Comparison of ENCODE assay signal across 21 cellular contexts in the genomic region with DNA sequence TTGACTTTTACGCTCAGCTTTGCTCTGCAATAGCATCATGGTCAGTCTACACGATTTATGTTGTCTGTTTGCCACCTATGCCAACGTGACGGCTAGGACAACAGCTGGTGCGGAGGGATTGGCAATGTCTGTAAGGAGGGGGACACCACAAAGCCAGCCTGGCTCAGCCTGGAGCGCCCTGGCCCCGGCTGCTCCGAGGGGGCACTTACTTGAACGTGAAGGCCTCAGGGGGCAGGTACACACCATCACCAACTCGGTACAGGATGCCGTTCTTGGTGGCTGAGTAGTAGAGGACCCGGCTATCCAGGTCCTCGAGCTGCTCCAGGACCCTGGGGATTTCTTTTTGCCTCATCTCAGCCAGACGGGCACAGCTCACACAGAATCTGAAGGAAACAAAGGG. TPM values are rescaled to one million over a fixed set of nuclear protein-coding genes. Genes with fewer than 3 reads are reported as not detected.
DNase-seq lines count a peak whose midpoint lies in the region; ATAC-seq and TF ChIP-seq lines count a peak whose summit lies in the region.
"Had no signal": no experiment of that assay in that cellular context is flagged by ENCODE, and none has a peak within 500 bp of the region (broad histone marks: within the 10 kb centered on the region; RNA-seq: fewer than 3 reads in every experiment).

No MANE protein-coding gene starts in this region.

- no peak for ATAC-seq in activated CD8-positive, alpha-beta memory T cell treated with anti-CD3 and anti-CD28 coated beads, Interleukin-2, amount 10 ng/mL, durations not matched to agents 7 days and 5 days
- no peak for ATAC-seq in T-helper 17 cell
- no peak for ATAC-seq in HG02588 (IDR thresholded peaks at IDR 0.05; ENCODE audit: unreplicated experiment)
- ATAC-seq: A549, GM23338 had no signal

- peaks cover 45% of the 10 kb centered on the region for H3K4me1 ChIP-seq in CD4-positive, alpha-beta memory T cell (ENCODE audit: insufficient read depth, low read length)
- H3K4me1 ChIP-seq: A549 had no signal

- H3K27ac ChIP-seq in CD4-positive, alpha-beta memory T cell (ENCODE audit: low read depth, low read length) = no peak overlapping the region
- H3K27ac ChIP-seq in brain microvascular endothelial cell = no peak overlapping the region
- H3K27ac ChIP-seq: A549 had no signal

- CTCF ChIA-PET in activated CD8-positive, alpha-beta memory T cell treated with anti-CD3 and anti-CD28 coated beads, Interleukin-2, amount 10 ng/mL, durations not matched to agents 7 days and 5 days (lab: Charles Lee) = no interaction called here
- CTCF ChIA-PET in CD4-positive, alpha-beta memory T cell (lab: Charles Lee; ENCODE audit: partially characterized antibody) = no interaction called here

- no peaks in the 10 kb centered on the region for H3K27me3 ChIP-seq in CD4-positive, alpha-beta memory T cell (ENCODE audit: insufficient read depth, low read length)
- no peaks in the 10 kb centered on the region for H3K27me3 ChIP-seq in brain microvascular endothelial cell (replicated peaks)

- H3K27ac Mint-ChIP-seq in activated CD8-positive, alpha-beta memory T cell treated with anti-CD3 and anti-CD28 coated beads, Interleukin-2, amount 10 ng/mL, durations not matched to agents 7 days and 5 days = peak overlapping the region; percentile 15
- H3K27ac Mint-ChIP-seq in CD4-positive, alpha-beta memory T cell = peak overlapping the region; percentile 11 to 99 (median 70)
- H3K27ac Mint-ChIP-seq in T-helper 17 cell = peak overlapping the region; percentile 92
- no peak overlapping the region for H3K27ac Mint-ChIP-seq in endothelial cell (ENCODE audit: unreplicated experiment)
- H3K27ac Mint-ChIP-seq: GM23338 had no signal

- no peak overlapping the region for H3K4me3 ChIP-seq in CD4-positive, alpha-beta memory T cell (ENCODE audit: low read length in 2 of 2)
- no peak overlapping the region for H3K4me3 ChIP-seq in brain microvascular endothelial cell (ENCODE audit: low read depth, low read length)
- H3K4me3 ChIP-seq: A549, GM23338 had no signal

- in situ Hi-C loops in brain microvascular endothelial cell (cut with HindIII; ENCODE audit: low pct_ligation_motif_present, low sequenced_read_pairs) = no loop called here

- no peaks in the 10 kb centered on the region for H3K9me3 ChIP-seq in CD4-positive, alpha-beta memory T cell (ENCODE audit: control insufficient read depth in 1 of 2, low read length in 2 of 2)
- H3K9me3 ChIP-seq in T-helper 17 cell (ENCODE audit: control insufficient read depth, low read length, poor library complexity, severe bottlenecking) = no peaks in the 10 kb centered on the region
- H3K9me3 ChIP-seq: A549 had no signal

- H3K36me3 ChIP-seq in CD4-positive, alpha-beta memory T cell (ENCODE audit: insufficient read depth, low read length) = peaks cover 53% of the 10 kb centered on the region
- peaks cover 82% of the 10 kb centered on the region for H3K36me3 ChIP-seq in brain microvascular endothelial cell (replicated peaks)

- no peak for TF ChIP-seq CTCF in endothelial cell (IDR thresholded peaks at IDR 0.05; ENCODE audit: unreplicated experiment)
- TF ChIP-seq CTCF in brain microvascular endothelial cell (IDR thresholded peaks at IDR 0.05; ENCODE audit: low read depth, low read length, missing control alignments) = no peak

- H3K36me3 Mint-ChIP-seq in activated CD8-positive, alpha-beta memory T cell treated with anti-CD3 and anti-CD28 coated beads, Interleukin-2, amount 10 ng/mL, durations not matched to agents 7 days and 5 days = peaks cover 67% of the 10 kb centered on the region
- peaks cover 52 to 70% of the 10 kb centered on the region in 2 donors for H3K36me3 Mint-ChIP-seq in CD4-positive, alpha-beta memory T cell
- peaks cover 6% of the 10 kb centered on the region for H3K36me3 Mint-ChIP-seq in T-helper 17 cell (ENCODE audit: low read depth)
- peaks cover 45% of the 10 kb centered on the region for H3K36me3 Mint-ChIP-seq in endothelial cell (ENCODE audit: low read depth, unreplicated experiment)

- POLR2A ChIA-PET in CD4-positive, alpha-beta memory T cell (lab: Charles Lee; ENCODE audit: partially characterized antibody) = interaction anchor here (1.3 to 1.5 kb wide), 2 partner anchors 9 to 27 kb away, joined by 3 to 5 read pairs; a partner anchor contains a TSS

- H3K4me3 Mint-ChIP-seq in activated CD8-positive, alpha-beta memory T cell treated with anti-CD3 and anti-CD28 coated beads, Interleukin-2, amount 10 ng/mL, durations not matched to agents 7 days and 5 days = no peak overlapping the region
- no peak overlapping the region for H3K4me3 Mint-ChIP-seq in CD4-positive, alpha-beta memory T cell
- H3K4me3 Mint-ChIP-seq in T-helper 17 cell (no peak overlapping the region), endothelial cell (ENCODE audit: unreplicated experiment) (peak overlapping the region; percentile 3)
- H3K4me3 Mint-ChIP-seq: GM23338 had no signal

- no peaks in the 10 kb centered on the region for H3K9me3 Mint-ChIP-seq in activated CD8-positive, alpha-beta memory T cell treated with anti-CD3 and anti-CD28 coated beads, Interleukin-2, amount 10 ng/mL, durations not matched to agents 7 days and 5 days (ENCODE audit: low read depth)
- peaks cover 0 to 2% (median 0%) of the 10 kb centered on the region in 8 donors for H3K9me3 Mint-ChIP-seq in CD4-positive, alpha-beta memory T cell
- no peaks in the 10 kb centered on the region for H3K9me3 Mint-ChIP-seq in endothelial cell (ENCODE audit: unreplicated experiment)
- H3K9me3 Mint-ChIP-seq: GM23338 had no signal

- no peak for DNase-seq in activated CD8-positive, alpha-beta memory T cell treated with anti-CD3 and anti-CD28 coated beads, Interleukin-2, amount 10 ng/mL, durations not matched to agents 7 days and 5 days
- DNase-seq in activated CD8-positive, alpha-beta memory T cell treated with anti-CD3 and anti-CD28 coated beads, Interleukin-2, amount 50 U/mL, for 4 hours = no peak
- no peak for DNase-seq in CD4-positive, alpha-beta memory T cell
- DNase-seq in T-helper 17 cell = no peak
- no peak for DNase-seq in endothelial cell (ENCODE audit: low spot score)
- DNase-seq in SHP77 treated with DMSO at 0.1 percent for 48 hours (lab: John Stamatoyannopoulos, UW) = no peak
- no peak for DNase-seq in brain microvascular endothelial cell
- DNase-seq: C1 segment of cervical spinal cord; DMS 273 treated with DMSO at 0.1 percent for 48 hours; GDM1; KBM-7; NCI-H1417 treated with DMSO at 0.1 percent for 48 hours; NCI-H2029; NCI-H2171; NCI-H446; NK-92 treated with Interleukin-12 subunit alpha and Interleukin-12 subunit beta, amount 100 ng/mL, for 24 hours; SIG-M5 had no signal

- H3K4me1 Mint-ChIP-seq in activated CD8-positive, alpha-beta memory T cell treated with anti-CD3 and anti-CD28 coated beads, Interleukin-2, amount 10 ng/mL, durations not matched to agents 7 days and 5 days = peaks cover 29% of the 10 kb centered on the region
- H3K4me1 Mint-ChIP-seq in CD4-positive, alpha-beta memory T cell = peaks cover 18 to 45% (median 37%) of the 10 kb centered on the region in 4 donors
- peaks cover 24% of the 10 kb centered on the region for H3K4me1 Mint-ChIP-seq in T-helper 17 cell
- peaks cover 3% of the 10 kb centered on the region for H3K4me1 Mint-ChIP-seq in endothelial cell (ENCODE audit: unreplicated experiment)
- H3K4me1 Mint-ChIP-seq: GM23338 had no signal

- no peaks in the 10 kb centered on the region for H3K27me3 Mint-ChIP-seq in activated CD8-positive, alpha-beta memory T cell treated with anti-CD3 and anti-CD28 coated beads, Interleukin-2, amount 10 ng/mL, durations not matched to agents 7 days and 5 days
- no peaks in the 10 kb centered on the region for H3K27me3 Mint-ChIP-seq in CD4-positive, alpha-beta memory T cell
- no peaks in the 10 kb centered on the region for H3K27me3 Mint-ChIP-seq in T-helper 17 cell
- H3K27me3 Mint-ChIP-seq in endothelial cell (ENCODE audit: unreplicated experiment) = no peaks in the 10 kb centered on the region

- intact Hi-C loops in CD4-positive, alpha-beta memory T cell (cut with micrococcal nuclease) = no loop called here

RNA-seq across cellular contexts. Expression of a gene that starts 26.4 kb away (rescaled TPM):
- total RNA-seq in activated CD8-positive, alpha-beta memory T cell treated with anti-CD3 and anti-CD28 coated beads, Interleukin-2, amount 10 ng/mL, durations not matched to agents 7 days and 5 days = 100 to 1,000 TPM; 216 to 256 TPM
- total RNA-seq in CD4-positive, alpha-beta memory T cell = 100 to 1,000 TPM; 306 to 315 TPM
- 100 to 1,000 TPM; 226 to 239 TPM for polyA plus RNA-seq in CD4-positive, alpha-beta memory T cell
- 100 to 1,000 TPM; 312 to 322 TPM for total RNA-seq in T-helper 17 cell
- 286 TPM for total RNA-seq in endothelial cell (ENCODE audit: unreplicated experiment)

RNA-seq across cellular contexts. Expression of a gene that starts 34.6 kb away (rescaled TPM):
- total RNA-seq in activated CD8-positive, alpha-beta memory T cell treated with anti-CD3 and anti-CD28 coated beads, Interleukin-2, amount 10 ng/mL, durations not matched to agents 7 days and 5 days = 10 to 100 TPM; 36.0 to 43.7 TPM
- 10 to 100 TPM; 42.6 to 49.7 TPM for total RNA-seq in CD4-positive, alpha-beta memory T cell
- polyA plus RNA-seq in CD4-positive, alpha-beta memory T cell = 1 to 10 TPM in 1 of 2 donors, under 1 TPM in 1; 0.24 to 4.7 TPM
- total RNA-seq in T-helper 17 cell = 10 to 100 TPM; 46.6 to 50.8 TPM
- 16.3 TPM for total RNA-seq in endothelial cell (ENCODE audit: unreplicated experiment)

RNA-seq across cellular contexts. Expression of a gene that starts 40.0 kb away (rescaled TPM):
- total RNA-seq in activated CD8-positive, alpha-beta memory T cell treated with anti-CD3 and anti-CD28 coated beads, Interleukin-2, amount 10 ng/mL, durations not matched to agents 7 days and 5 days = 100 to 1,000 TPM in 1 of 2 experiments, 10 to 100 TPM in 1; 98.5 to 115 TPM
- 100 to 1,000 TPM in 1 of 2 experiments, 10 to 100 TPM in 1; 92.5 to 102 TPM for total RNA-seq in CD4-positive, alpha-beta memory T cell
- polyA plus RNA-seq in CD4-positive, alpha-beta memory T cell = 10 to 100 TPM; 14.5 to 51.1 TPM
- 10 to 100 TPM; 79.8 to 87.8 TPM for total RNA-seq in T-helper 17 cell
- total RNA-seq in endothelial cell (ENCODE audit: unreplicated experiment) = 39.6 TPM

RNA-seq across cellular contexts. Expression of a gene that starts 43.7 kb away (rescaled TPM):
- 1 to 10 TPM; 2.7 to 3.3 TPM for total RNA-seq in activated CD8-positive, alpha-beta memory T cell treated with anti-CD3 and anti-CD28 coated beads, Interleukin-2, amount 10 ng/mL, durations not matched to agents 7 days and 5 days
- under 1 TPM; 0.52 to 0.83 TPM for total RNA-seq in CD4-positive, alpha-beta memory T cell
- under 1 TPM; 0.19 to 0.29 TPM for polyA plus RNA-seq in CD4-positive, alpha-beta memory T cell
- 1 to 10 TPM in 1 of 2 donors, under 1 TPM in 1; 0.86 to 2.2 TPM for total RNA-seq in T-helper 17 cell
- 0.36 TPM for total RNA-seq in endothelial cell (ENCODE audit: unreplicated experiment)
- total RNA-seq: GM23338, RPMI7951 had no signal
- polyA plus RNA-seq: GM23338 had no signal

RNA-seq across cellular contexts. Expression of a gene that starts 48.6 kb away (rescaled TPM):
- 100 to 1,000 TPM; 433 to 500 TPM for total RNA-seq in activated CD8-positive, alpha-beta memory T cell treated with anti-CD3 and anti-CD28 coated beads, Interleukin-2, amount 10 ng/mL, durations not matched to agents 7 days and 5 days
- total RNA-seq in CD4-positive, alpha-beta memory T cell = 100 to 1,000 TPM; 208 to 250 TPM
- 100 to 1,000 TPM in 1 of 2 donors, 10 to 100 TPM in 1; 53.5 to 166 TPM for polyA plus RNA-seq in CD4-positive, alpha-beta memory T cell
- 100 to 1,000 TPM; 204 to 229 TPM for total RNA-seq in T-helper 17 cell
- 119 TPM for total RNA-seq in endothelial cell (ENCODE audit: unreplicated experiment)
